ENCODE assay signal across 7 cellular contexts in genomic region chr6:158339197-158339596, GRCh38. TPM values are rescaled to one million over a fixed set of nuclear protein-coding genes. Genes with fewer than 3 reads are reported as not detected.
DNase-seq lines count a peak whose midpoint lies in the region; ATAC-seq and TF ChIP-seq lines count a peak whose summit lies in the region.
"Not testable (repeated sequence)": the region's sequence is repeated elsewhere in the genome, so short reads cannot be mapped to it uniquely, and the experiment has no call there.

No MANE protein-coding gene starts in this region.

- peak overlapping the region; percentile 34 for H3K9ac ChIP-seq in iPS-18a (ENCODE audit: low read length)

- CTCF ChIA-PET in Caco-2 (lab: Charles Lee) = not testable (repeated sequence)

- H3K36me3 ChIP-seq in Caco-2 (ENCODE audit: control insufficient read depth, insufficient read depth, low read length); body of pancreas (replicated peaks in 1 of 2; ENCODE audit: insufficient read depth in 1 of 2, low read depth in 2 of 2); iPS-18a (ENCODE audit: control insufficient read depth, low read depth, low read length): not testable (repeated sequence)

- H3K4me3 ChIP-seq in Caco-2 (ENCODE audit: low read depth, low read length); body of pancreas; epithelial cell of esophagus (ENCODE audit: low read length): not testable (repeated sequence)
- H3K4me3 ChIP-seq in iPS-18a (ENCODE audit: low read length) = peak overlapping the region; percentile 34

- H3K36me3 Mint-ChIP-seq in Caco-2 (ENCODE audit: insufficient read depth, unreplicated experiment) (peaks cover 67% of the 10 kb centered on the region), neural crest cell (ENCODE audit: low read depth) (peaks cover 28% of the 10 kb centered on the region)

- H3K9me3 ChIP-seq in Caco-2 = peaks cover 19% of the 10 kb centered on the region; the same call in 1 of the 2 replicates
- H3K9me3 ChIP-seq in body of pancreas; iPS-18a (ENCODE audit: control insufficient read depth, low read depth, low read length): not testable (repeated sequence)

- intact Hi-C loops in Caco-2 (cut with micrococcal nuclease; ENCODE audit: unreplicated experiment) = loop anchor here (1.0 kb wide), 3 partner anchors 17 to 113 kb away; no protein-coding TSS in a partner anchor
- intact Hi-C loops in body of pancreas (cut with DNase I) = not testable (repeated sequence)

- 33 to 45% methylated on average over 10 of the region's 10 CpGs for WGBS in body of pancreas, 2 donors

- H3K27ac ChIP-seq in body of pancreas = peak overlapping the region in 1 of 4 donors; percentile 17
- H3K27ac ChIP-seq in iPS-18a (ENCODE audit: low read length) = not testable (repeated sequence)

- not testable (repeated sequence) for BruUV-seq in Caco-2 (replicated peaks; lab: Mats Ljungman, UMichigan)

- TF ChIP-seq CTCF in Caco-2 (IDR thresholded peaks at IDR 0.05; ENCODE audit: insufficient read depth in 1 of 2, low read depth in 1 of 2, low read length in 1 of 2, severe bottlenecking in 1 of 2, unreplicated experiment in 1 of 2); body of pancreas (IDR thresholded peaks at IDR 0.05); epithelial cell of esophagus (IDR thresholded peaks at IDR 0.05; ENCODE audit: insufficient read depth, low read depth, low read length, missing control alignments); neural crest cell (conservative IDR thresholded peaks at IDR 0.05): not testable (repeated sequence)

- DNase-seq in Caco-2 (peak; percentile 83 to 87), HT-29 (ENCODE audit: low spot score) (peak; percentile 61), NCI-H510A (lab: John Stamatoyannopoulos, UW) (peak; percentile 54), body of pancreas (peak; percentile 42 to 56 (median 54)), epithelial cell of esophagus (ENCODE audit: low read depth) (peak; percentile 63), neural crest cell (ENCODE audit: low read depth, low spot score) (peak; percentile 6)

- POLR2A ChIA-PET in Caco-2 (lab: Charles Lee) = not testable (repeated sequence)

- peak overlapping the region; percentile 72 for H3K27ac Mint-ChIP-seq in Caco-2 (ENCODE audit: unreplicated experiment)
- H3K27ac Mint-ChIP-seq in neural crest cell (ENCODE audit: unreplicated experiment) = peak overlapping the region; percentile 44

- not testable (repeated sequence) for H3K27me3 Mint-ChIP-seq in Caco-2 (ENCODE audit: insufficient read depth, unreplicated experiment); neural crest cell (ENCODE audit: low read depth)

- H3K4me3 Mint-ChIP-seq in Caco-2 (ENCODE audit: unreplicated experiment) = peak overlapping the region; percentile 2
- peak overlapping the region; percentile 21 for H3K4me3 Mint-ChIP-seq in neural crest cell

- H3K27me3 ChIP-seq in Caco-2 (replicated peaks; ENCODE audit: control insufficient read depth, insufficient read depth, low read length); body of pancreas; iPS-18a (ENCODE audit: control insufficient read depth, insufficient read depth, low read length): not testable (repeated sequence)

- H3K9me3 Mint-ChIP-seq in Caco-2 (ENCODE audit: unreplicated experiment); neural crest cell: not testable (repeated sequence)

- peaks cover 37% of the 10 kb centered on the region for H3K4me1 Mint-ChIP-seq in Caco-2 (ENCODE audit: low read depth, unreplicated experiment)
- peaks cover 44% of the 10 kb centered on the region for H3K4me1 Mint-ChIP-seq in neural crest cell

- ATAC-seq in body of pancreas = peak; percentile 53

- H3K4me1 ChIP-seq in Caco-2 = peaks cover 29% of the 10 kb centered on the region
- peaks cover 44% of the 10 kb centered on the region for H3K4me1 ChIP-seq in body of pancreas
- peaks cover 51% of the 10 kb centered on the region for H3K4me1 ChIP-seq in iPS-18a (ENCODE audit: control insufficient read depth, low read depth, low read length)

- not testable (repeated sequence) for TF ChIP-seq POLR2A in body of pancreas (IDR thresholded peaks at IDR 0.05)

RNA-seq across cellular contexts. Expression of gene TULP4, which starts 26.9 kb away (rescaled TPM):
- 126 and 128 TPM in 2 replicates for total RNA-seq in Caco-2 (2022)
- total RNA-seq in HT-29 (2014; rRNA removed; shearing (Covaris generic)) = 31.1 and 39.5 TPM in 2 replicates
- 10 to 100 TPM; 81.2 to 92.3 TPM for total RNA-seq in body of pancreas
- total RNA-seq in neural crest cell = 106 and 115 TPM in 2 replicates

Comparison
In these comparisons a context has a peak if more than half of its experiments do, and no peak if none do; other contexts are left out.
1. DNase-seq: peak in every context shown above with its lines; median percentile 85 in Caco-2; 63 in epithelial cell of esophagus; 61 in HT-29; 54 in NCI-H510A; 54 in body of pancreas; 6 in neural crest cell.